Comparison of ENCODE assay signal across 8 cellular contexts in the genomic region with DNA sequence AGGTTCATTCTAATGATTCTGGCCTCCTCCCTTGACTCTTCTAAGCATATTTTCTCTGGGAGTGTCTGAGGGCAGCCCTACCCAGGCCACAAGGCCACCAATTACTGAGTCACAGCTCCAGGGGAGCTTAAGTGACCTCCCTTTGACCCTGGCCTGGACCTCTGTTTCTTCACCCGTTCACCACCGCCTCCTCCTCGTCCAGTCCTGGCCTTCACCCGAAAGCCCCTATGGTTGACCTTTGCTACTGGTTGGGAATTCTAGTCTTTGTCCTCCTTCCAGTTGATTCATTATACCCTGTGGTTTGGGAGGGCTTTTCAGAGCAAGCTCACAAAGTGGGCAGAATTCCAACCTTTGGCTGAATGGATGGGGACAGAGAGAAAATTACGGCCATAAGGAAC.
DNase-seq lines count a peak whose midpoint lies in the region; ATAC-seq, FAIRE-seq and TF ChIP-seq lines count a peak whose summit lies in the region.
"Had no signal": no experiment of that assay in that cellular context is flagged by ENCODE, and none has a peak within 500 bp of the region (broad histone marks: within the 10 kb centered on the region; RNA-seq: fewer than 3 reads in every experiment).

No MANE protein-coding gene starts in this region.

- in situ Hi-C loops in astrocyte of the spinal cord (cut with HindIII; ENCODE audit: low sequenced_read_pairs), result no loop called here
- in situ Hi-C loops in HepG2 (cut with HindIII; ENCODE audit: extremely low pct_ligation_motif_present, low pct_unique_long_range_greater_than_20kb), result no loop called here

- CTCF ChIA-PET in HepG2 (lab: Yijun Ruan, JAX; ENCODE audit: low intra/inter-chr PET ratio, low total read pairs), result no interaction called here

- H3K4me1 ChIP-seq in HepG2 (ENCODE audit: insufficient read depth, low read length), result peaks cover 8% of the 10 kb centered on the region
- H3K4me1 ChIP-seq in tibial nerve, result peaks cover 6 to 100% (median 58%) of the 10 kb centered on the region in 4 donors
- peaks cover 0 to 12% of the 10 kb centered on the region in 2 donors for H3K4me1 ChIP-seq in thyroid gland

- no peak for TF ChIP-seq RAD21 in HepG2 (CRISPR knock-in tag; IDR thresholded peaks at IDR 0.05)

- no peaks in the 10 kb centered on the region for H4K20me1 ChIP-seq in HepG2 (ENCODE audit: insufficient read depth, low read length)

- H3K27me3 ChIP-seq in HepG2 (ENCODE audit: control insufficient read depth in 1 of 2, insufficient read depth in 2 of 2, low read length in 2 of 2) (peaks cover 0 to 3% of the 10 kb centered on the region in 2 experiments; a peak in 2 of 5 replicates), tibial nerve (no peaks in the 10 kb centered on the region), thyroid gland (no peaks in the 10 kb centered on the region)

- ATAC-seq in HepG2, result peak; percentile 59
- no peak for ATAC-seq in HG02610 (IDR thresholded peaks at IDR 0.05; ENCODE audit: unreplicated experiment)

- H3K79me2 ChIP-seq in HepG2 (ENCODE audit: insufficient read depth, low read length), result no peaks in the 10 kb centered on the region

- no peak overlapping the region for H3K4me2 ChIP-seq in HepG2 (ENCODE audit: low read depth, low read length)

- no peak for TF ChIP-seq EP300 in HepG2 (IDR thresholded peaks at IDR 0.05; ENCODE audit: low read depth in 2 of 2, low read length in 2 of 2)
- TF ChIP-seq EP300 in HepG2 (CRISPR knock-in tag; IDR thresholded peaks at IDR 0.05; ENCODE audit: borderline replicate concordance), result no peak
- TF ChIP-seq EP300 in tibial nerve (IDR thresholded peaks at IDR 0.05), result peak in 1 of 2 donors; percentile 75

- H3K9me3 ChIP-seq in HepG2 (ENCODE audit: low read length) (no peaks in the 10 kb centered on the region), tibial nerve (no peaks in the 10 kb centered on the region), thyroid gland (no peaks in the 10 kb centered on the region)

- no TSS peak for BruUV-seq in HepG2 (replicated peaks; lab: Mats Ljungman, UMichigan)

- DNase-seq in HuH-7 (ENCODE audit: low spot score) (peak; percentile 47), astrocyte of the spinal cord (ENCODE audit: low read depth, low spot score) (peak; percentile 75), HepG2 (ENCODE audit: low spot score) (peak; percentile 42), tibial nerve (ENCODE audit: low spot score in 2 of 2) (peak in 1 of 2 donors; percentile 32), thyroid gland (no peak), OCI-M1 (lab: John Stamatoyannopoulos, UW) (no peak)

- H3K36me3 ChIP-seq in HepG2 (replicated peaks in 1 of 2; ENCODE audit: control insufficient read depth in 1 of 2, insufficient read depth in 2 of 2, low read length in 2 of 2) (no peaks in the 10 kb centered on the region), tibial nerve (peaks cover 0 to 18% (median 0%) of the 10 kb centered on the region in 3 donors), thyroid gland (no peaks in the 10 kb centered on the region)

- POLR2A ChIA-PET in HepG2 (lab: Yijun Ruan, JAX), result no interaction called here

- no peak overlapping the region for H3K9ac ChIP-seq in HepG2 (ENCODE audit: insufficient read depth, low read depth, low read length)

- TF ChIP-seq POLR2A in HepG2 (IDR thresholded peaks at IDR 0.05; ENCODE audit: insufficient read depth in 1 of 2, low read depth in 2 of 2, low read length in 2 of 2) (no peak), tibial nerve (IDR thresholded peaks at IDR 0.05) (no peak), thyroid gland (IDR thresholded peaks at IDR 0.05) (no peak)

- WGBS in HepG2 (ENCODE audit: low lambda C conversion rate), result 1% methylated on average over 5 of the region's 5 CpGs
- 20 to 22% methylated on average over 5 of the region's 5 CpGs for WGBS in tibial nerve, 2 donors
- 51 to 59% methylated on average over 5 of the region's 5 CpGs for WGBS in thyroid gland, 2 donors

- H3K4me3 ChIP-seq in astrocyte of the spinal cord (ENCODE audit: low read depth, low read length), result no peak overlapping the region
- no peak overlapping the region for H3K4me3 ChIP-seq in HepG2 (replicated peaks in 1 of 3; ENCODE audit: insufficient read depth in 1 of 3, low read depth in 2 of 3, low read length in 3 of 3)
- no peak overlapping the region for H3K4me3 ChIP-seq in tibial nerve
- H3K4me3 ChIP-seq in thyroid gland (replicated peaks in 1 of 3), result no peak overlapping the region

- H3K27ac ChIP-seq in HepG2 (ENCODE audit: extremely low read length, insufficient read depth, low read length) (no peak overlapping the region), tibial nerve (peak overlapping the region; percentile 63 to 90 (median 80)), thyroid gland (peak overlapping the region in 1 of 3 donors; percentile 39)

- H2AFZ ChIP-seq in HepG2 (ENCODE audit: low read length), result no peak overlapping the region

- intact Hi-C loops in HepG2 (cut with micrococcal nuclease; ENCODE audit: unreplicated experiment) (no loop called here), thyroid gland (cut with DNase I) (no loop called here)

- TF ChIP-seq CTCF in astrocyte of the spinal cord (IDR thresholded peaks at IDR 0.05; ENCODE audit: low read depth, low read length) (no peak), HepG2 (CRISPR knock-in tag; IDR thresholded peaks at IDR 0.05) (no peak), tibial nerve (IDR thresholded peaks at IDR 0.05) (no peak), thyroid gland (IDR thresholded peaks at IDR 0.05) (no peak)

- no peak for FAIRE-seq in HepG2 (lab: Jason Lieb, UNC)
- FAIRE-seq: keratinocyte had no signal

TF ChIP-seq in HepG2, 621 proteins besides CTCF, POLR2A, EP300 and RAD21 (continues in another document):
- TF ChIP-seq, protein P1, sequence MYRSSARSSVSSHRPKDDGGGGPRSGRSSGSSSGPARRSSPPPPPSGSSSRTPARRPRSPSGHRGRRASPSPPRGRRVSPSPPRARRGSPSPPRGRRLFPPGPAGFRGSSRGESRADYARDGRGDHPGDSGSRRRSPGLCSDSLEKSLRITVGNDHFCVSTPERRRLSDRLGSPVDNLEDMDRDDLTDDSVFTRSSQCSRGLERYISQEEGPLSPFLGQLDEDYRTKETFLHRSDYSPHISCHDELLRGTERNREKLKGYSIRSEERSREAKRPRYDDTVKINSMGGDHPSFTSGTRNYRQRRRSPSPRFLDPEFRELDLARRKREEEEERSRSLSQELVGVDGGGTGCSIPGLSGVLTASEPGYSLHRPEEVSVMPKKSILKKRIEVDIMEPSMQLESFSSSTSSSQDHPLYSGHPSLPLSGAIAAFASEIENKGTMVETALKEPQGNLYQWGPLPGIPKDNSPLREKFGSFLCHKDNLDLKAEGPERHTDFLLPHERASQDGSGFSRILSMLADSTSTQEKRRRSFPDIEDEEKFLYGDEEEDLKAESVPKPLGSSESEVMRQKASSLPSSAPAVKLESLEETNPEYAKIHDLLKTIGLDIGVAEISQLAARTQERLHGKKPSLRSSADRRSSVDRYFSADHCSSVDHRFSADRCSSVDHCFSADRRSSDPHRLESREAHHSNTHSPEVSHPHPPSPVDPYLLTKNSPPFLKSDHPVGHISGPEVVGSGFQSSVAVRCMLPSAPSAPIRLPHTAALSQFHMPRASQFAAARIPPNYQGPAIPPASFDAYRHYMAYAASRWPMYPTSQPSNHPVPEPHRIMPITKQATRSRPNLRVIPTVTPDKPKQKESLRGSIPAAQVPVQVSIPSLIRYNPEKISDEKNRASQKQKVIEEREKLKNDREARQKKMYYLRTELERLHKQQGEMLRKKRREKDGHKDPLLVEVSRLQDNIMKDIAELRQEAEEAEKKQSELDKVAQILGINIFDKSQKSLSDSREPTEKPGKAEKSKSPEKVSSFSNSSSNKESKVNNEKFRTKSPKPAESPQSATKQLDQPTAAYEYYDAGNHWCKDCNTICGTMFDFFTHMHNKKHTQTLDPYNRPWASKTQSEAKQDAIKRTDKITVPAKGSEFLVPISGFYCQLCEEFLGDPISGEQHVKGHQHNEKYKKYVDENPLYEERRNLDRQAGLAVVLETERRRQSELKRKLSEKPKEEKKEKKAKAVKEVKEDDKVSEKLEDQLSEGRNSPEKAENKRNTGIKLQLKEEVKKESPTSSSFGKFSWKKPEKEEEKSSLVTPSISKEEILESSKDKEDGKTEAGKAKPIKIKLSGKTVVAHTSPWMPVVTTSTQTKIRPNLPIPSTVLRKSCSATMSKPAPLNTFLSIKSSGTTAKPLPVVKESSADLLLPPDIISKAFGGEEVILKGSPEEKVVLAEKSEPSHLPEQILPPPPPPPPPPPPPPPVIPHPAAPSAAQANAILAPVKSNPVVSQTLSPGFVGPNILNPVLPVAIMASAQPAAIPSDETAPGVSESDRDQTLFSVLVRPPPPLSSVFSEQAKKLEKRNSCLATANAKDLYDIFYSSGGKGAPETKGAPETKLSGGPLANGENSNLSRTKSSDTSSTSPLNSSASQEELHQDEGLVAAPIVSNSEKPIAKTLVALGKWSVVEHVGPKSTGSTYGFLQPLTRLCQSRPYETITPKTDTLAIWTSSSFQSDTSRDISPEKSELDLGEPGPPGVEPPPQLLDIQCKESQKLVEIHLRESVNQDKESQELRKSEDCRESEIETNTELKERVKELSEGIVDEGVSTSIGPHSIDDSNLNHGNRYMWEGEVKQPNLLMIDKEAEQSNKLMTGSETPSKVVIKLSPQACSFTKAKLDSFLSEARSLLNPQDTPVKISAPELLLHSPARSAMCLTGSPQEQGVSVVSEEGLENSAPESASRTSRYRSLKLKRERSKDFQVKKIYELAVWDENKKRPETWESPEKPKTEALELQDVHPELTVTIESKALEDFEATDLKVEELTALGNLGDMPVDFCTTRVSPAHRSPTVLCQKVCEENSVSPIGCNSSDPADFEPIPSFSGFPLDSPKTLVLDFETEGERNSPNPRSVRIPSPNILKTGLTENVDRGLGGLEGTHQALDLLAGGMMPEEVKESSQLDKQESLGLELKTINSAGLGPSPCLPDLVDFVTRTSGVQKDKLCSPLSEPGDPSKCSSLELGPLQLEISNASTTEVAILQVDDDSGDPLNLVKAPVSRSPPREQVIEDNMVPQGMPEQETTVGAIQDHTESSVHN (CRISPR knock-in tag; IDR thresholded peaks at IDR 0.05), result no peak
- TF ChIP-seq, protein P2, sequence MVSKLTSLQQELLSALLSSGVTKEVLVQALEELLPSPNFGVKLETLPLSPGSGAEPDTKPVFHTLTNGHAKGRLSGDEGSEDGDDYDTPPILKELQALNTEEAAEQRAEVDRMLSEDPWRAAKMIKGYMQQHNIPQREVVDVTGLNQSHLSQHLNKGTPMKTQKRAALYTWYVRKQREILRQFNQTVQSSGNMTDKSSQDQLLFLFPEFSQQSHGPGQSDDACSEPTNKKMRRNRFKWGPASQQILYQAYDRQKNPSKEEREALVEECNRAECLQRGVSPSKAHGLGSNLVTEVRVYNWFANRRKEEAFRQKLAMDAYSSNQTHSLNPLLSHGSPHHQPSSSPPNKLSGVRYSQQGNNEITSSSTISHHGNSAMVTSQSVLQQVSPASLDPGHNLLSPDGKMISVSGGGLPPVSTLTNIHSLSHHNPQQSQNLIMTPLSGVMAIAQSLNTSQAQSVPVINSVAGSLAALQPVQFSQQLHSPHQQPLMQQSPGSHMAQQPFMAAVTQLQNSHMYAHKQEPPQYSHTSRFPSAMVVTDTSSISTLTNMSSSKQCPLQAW (CRISPR knock-in tag; IDR thresholded peaks at IDR 0.05), result no peak
- TF ChIP-seq ZNF296 (CRISPR knock-in tag; conservative IDR thresholded peaks at IDR 0.05) (no peak), ZBTB20 (CRISPR knock-in tag; IDR thresholded peaks at IDR 0.05; ENCODE audit: borderline replicate concordance, low read depth) (no peak), EHMT2 (IDR thresholded peaks at IDR 0.05; ENCODE audit: borderline replicate concordance, low read depth, low read length) (no peak)

Comparison
In these comparisons a context has a peak if more than half of its experiments do, and no peak if none do; other contexts are left out.
1. DNase-seq: peak in HuH-7 (single experiment), astrocyte of the spinal cord (single experiment) and HepG2 (single experiment); none in thyroid gland (0 of 2) and OCI-M1 (single experiment).